ENCODE assay signal across 6 cellular contexts in genomic region chr5:160620401-160620800, GRCh38.
"Had no signal": no experiment of that assay in that cellular context is flagged by ENCODE, and none has a peak within 500 bp of the region (broad histone marks: within the 10 kb centered on the region; RNA-seq: fewer than 3 reads in every experiment).

No MANE protein-coding gene starts in this region.

- DNase-seq: H9, HCEC 1CT had no signal

- H3K4me3 Mint-ChIP-seq: GM23338, H9, IgD-negative memory B cell had no signal

- ATAC-seq: GM23338, HepG2 had no signal

- H3K27ac ChIP-seq: HL-60 had no signal

- H3K4me3 ChIP-seq: GM23338 had no signal

- H3K4me1 Mint-ChIP-seq: GM23338, IgD-negative memory B cell had no signal

- H3K9me3 Mint-ChIP-seq: GM23338, H9, IgD-negative memory B cell had no signal

- H3K27ac Mint-ChIP-seq: GM23338, H9, IgD-negative memory B cell had no signal
